18 cellular contexts compared by ENCODE assay signal in genomic region chrX:119495734-119496520, GRCh38. TPM values are rescaled to one million over a fixed set of nuclear protein-coding genes. Genes with fewer than 3 reads are reported as not detected.
DNase-seq lines count a peak whose midpoint lies in the region; ATAC-seq, FAIRE-seq and TF ChIP-seq lines count a peak whose summit lies in the region.
"Had no signal": no experiment of that assay in that cellular context is flagged by ENCODE, and none has a peak within 500 bp of the region (broad histone marks: within the 10 kb centered on the region; RNA-seq: fewer than 3 reads in every experiment).

No MANE protein-coding gene starts in this region.

- H4K20me1 ChIP-seq in PC-3 (ENCODE audit: low read length) (no peaks in the 10 kb centered on the region), keratinocyte (ENCODE audit: control insufficient read depth, extremely low read depth, insufficient read depth, low read length) (no peaks in the 10 kb centered on the region)

- no peaks in the 10 kb centered on the region for H3K27me3 Mint-ChIP-seq in activated CD4-positive, alpha-beta T cell treated with anti-CD3 and anti-CD28 coated beads, Interleukin-2, amount 10 ng/mL, durations not matched to agents 24 days and 14 days
- H3K27me3 Mint-ChIP-seq: central memory CD8-positive, alpha-beta T cell had no signal

- H3K27ac Mint-ChIP-seq in activated CD4-positive, alpha-beta T cell treated with anti-CD3 and anti-CD28 coated beads, Interleukin-2, amount 10 ng/mL, durations not matched to agents 24 days and 14 days: no peak overlapping the region

- WGBS in small intestine, 3 donors: 27 to 51% (median 45%) methylated on average over 10 of the region's 10 CpGs
- 48 to 55% (median 52%) methylated on average over 3 to 10 of the region's 10 CpGs for WGBS in spleen, 5 donors

- no peak for FAIRE-seq in keratinocyte (lab: Jason Lieb, UNC)
- FAIRE-seq in small intestine (lab: Jason Lieb, UNC): no peak
- FAIRE-seq: endometrium had no signal

- peaks cover 7% of the 10 kb centered on the region for H3K4me1 Mint-ChIP-seq in activated CD4-positive, alpha-beta T cell treated with anti-CD3 and anti-CD28 coated beads, Interleukin-2, amount 10 ng/mL, durations not matched to agents 24 days and 14 days
- H3K4me1 Mint-ChIP-seq: central memory CD8-positive, alpha-beta T cell had no signal

- no peaks in the 10 kb centered on the region for H3K9me3 ChIP-seq in PC-3 (ENCODE audit: low read length)
- no peaks in the 10 kb centered on the region for H3K9me3 ChIP-seq in keratinocyte (ENCODE audit: control insufficient read depth, low read depth, low read length)
- no peaks in the 10 kb centered on the region for H3K9me3 ChIP-seq in small intestine (ENCODE audit: control insufficient read depth, low read depth)
- H3K9me3 ChIP-seq in spleen: no peaks in the 10 kb centered on the region

- H3K9me3 Mint-ChIP-seq in activated CD4-positive, alpha-beta T cell treated with anti-CD3 and anti-CD28 coated beads, Interleukin-2, amount 10 ng/mL, durations not matched to agents 24 days and 14 days: no peaks in the 10 kb centered on the region
- H3K9me3 Mint-ChIP-seq: central memory CD8-positive, alpha-beta T cell had no signal

- H3K27me3 ChIP-seq in PC-3 (ENCODE audit: low read length) (no peaks in the 10 kb centered on the region), keratinocyte (ENCODE audit: control insufficient read depth, extremely low read depth, insufficient read depth, low read length) (no peaks in the 10 kb centered on the region), small intestine (ENCODE audit: control insufficient read depth in 2 of 2, insufficient read depth in 2 of 2, low read length in 2 of 2) (no peaks in the 10 kb centered on the region), spleen (replicated peaks in 1 of 7) (no peaks in the 10 kb centered on the region)

- H3K9me1 ChIP-seq in keratinocyte (ENCODE audit: control insufficient read depth, extremely low read depth, insufficient read depth, low read length): no peaks in the 10 kb centered on the region

- dilution Hi-C loops in keratinocyte (cut with MboI; ENCODE audit: extremely low pct_ligation_motif_present, low sequenced_read_pairs): no loop called here

- H3K4me3 ChIP-seq in PC-3 (ENCODE audit: low read length): no peak overlapping the region
- H3K4me3 ChIP-seq in keratinocyte (ENCODE audit: control insufficient read depth in 2 of 3, extremely low read depth in 1 of 3, insufficient read depth in 2 of 3, low read depth in 1 of 3, low read length in 3 of 3): no peak overlapping the region
- H3K4me3 ChIP-seq in small intestine (ENCODE audit: low read depth in 1 of 2, low read length in 2 of 2): no peak overlapping the region
- no peak overlapping the region for H3K4me3 ChIP-seq in spleen
- H3K4me3 ChIP-seq: smooth muscle cell had no signal

- no peaks in the 10 kb centered on the region for H3K9me2 ChIP-seq in PC-3 (replicated peaks; ENCODE audit: low read length)

- BruUV-seq in PC-3 (replicated peaks; lab: Mats Ljungman, UMichigan): no TSS peak

- H3K4me2 ChIP-seq in PC-3 (ENCODE audit: low read length) (no peak overlapping the region), keratinocyte (ENCODE audit: control insufficient read depth, extremely low read depth, insufficient read depth, low read depth, low read length) (no peak overlapping the region)
- H3K4me2 ChIP-seq: smooth muscle cell had no signal

- ATAC-seq in PC-3: no peak; the same call in 1 of the 2 replicates

- no peaks in the 10 kb centered on the region for H3K36me3 Mint-ChIP-seq in activated CD4-positive, alpha-beta T cell treated with anti-CD3 and anti-CD28 coated beads, Interleukin-2, amount 10 ng/mL, durations not matched to agents 24 days and 14 days (ENCODE audit: low read depth)

- no peak overlapping the region for H3K9ac ChIP-seq in PC-3 (ENCODE audit: low read length)
- H3K9ac ChIP-seq in keratinocyte (ENCODE audit: control insufficient read depth, extremely low read depth, insufficient read depth, low read length): no peak overlapping the region

- H3K27ac ChIP-seq in PC-3 (ENCODE audit: low read length) (peak overlapping the region; percentile 38), keratinocyte (ENCODE audit: control insufficient read depth, insufficient read depth, low read length) (no peak overlapping the region), small intestine (ENCODE audit: low read depth in 1 of 2, low read length in 1 of 2) (peak overlapping the region; percentile 74 to 91), spleen (no peak overlapping the region)
- H3K27ac ChIP-seq: WERI-Rb-1 had no signal

- intact Hi-C loops in activated CD4-positive, alpha-beta T cell treated with anti-CD3 and anti-CD28 coated beads, Interleukin-2, amount 10 ng/mL, durations not matched to agents 24 days and 14 days (cut with micrococcal nuclease): no loop called here
- intact Hi-C loops in PC-3 (cut with micrococcal nuclease) (no loop called here), spleen (cut with DNase I; ENCODE audit: low total_unique reads) (no loop called here)

- POLR2A ChIA-PET in PC-3 (lab: Charles Lee; ENCODE audit: unreplicated experiment): no interaction called here

- H3K79me2 ChIP-seq in PC-3 (ENCODE audit: low read length) (no peaks in the 10 kb centered on the region), keratinocyte (ENCODE audit: control insufficient read depth, insufficient read depth, low read length) (no peaks in the 10 kb centered on the region)

- H3K4me3 Mint-ChIP-seq in activated CD4-positive, alpha-beta T cell treated with anti-CD3 and anti-CD28 coated beads, Interleukin-2, amount 10 ng/mL, durations not matched to agents 24 days and 14 days: no peak overlapping the region
- H3K4me3 Mint-ChIP-seq: central memory CD8-positive, alpha-beta T cell had no signal

- H3K4me1 ChIP-seq in PC-3 (ENCODE audit: insufficient read depth, low read length): peaks cover 25% of the 10 kb centered on the region
- peaks cover 25% of the 10 kb centered on the region for H3K4me1 ChIP-seq in keratinocyte (ENCODE audit: control insufficient read depth, extremely low read depth, insufficient read depth, low read length)
- H3K4me1 ChIP-seq in small intestine (ENCODE audit: control insufficient read depth in 2 of 2, insufficient read depth in 1 of 2, low read depth in 1 of 2, low read length in 1 of 2): peaks cover 0 to 2% of the 10 kb centered on the region in 2 donors
- H3K4me1 ChIP-seq in spleen: peaks cover 0 to 10% (median 0%) of the 10 kb centered on the region in 6 donors

- H2AFZ ChIP-seq in PC-3 (ENCODE audit: low read length) (no peak overlapping the region), keratinocyte (ENCODE audit: control insufficient read depth, low read length) (peak overlapping the region; percentile 23)

- H3K36me3 ChIP-seq in PC-3 (ENCODE audit: low read depth, low read length): no peaks in the 10 kb centered on the region
- no peaks in the 10 kb centered on the region for H3K36me3 ChIP-seq in keratinocyte (ENCODE audit: control insufficient read depth in 2 of 2, extremely low read depth in 1 of 2, insufficient read depth in 2 of 2, low read length in 2 of 2)
- no peaks in the 10 kb centered on the region for H3K36me3 ChIP-seq in small intestine (ENCODE audit: control insufficient read depth in 2 of 2, insufficient read depth in 2 of 2, low read length in 2 of 2)
- no peaks in the 10 kb centered on the region for H3K36me3 ChIP-seq in spleen
- H3K36me3 ChIP-seq: WERI-Rb-1 had no signal

- TF ChIP-seq CTCF in PC-3 (conservative IDR thresholded peaks at IDR 0.05; ENCODE audit: low read depth, low read length) (no peak), keratinocyte (optimal IDR thresholded peaks at IDR 0.05 in 1 of 3, IDR thresholded peaks at IDR 0.05 in 1 of 3, conservative IDR thresholded peaks at IDR 0.05 in 1 of 3; ENCODE audit: extremely low read depth in 1 of 3, insufficient read depth in 2 of 3, low read length in 3 of 3) (no peak), spleen (IDR thresholded peaks at IDR 0.05 in 8 of 11, conservative IDR thresholded peaks at IDR 0.05 in 3 of 11) (no peak)

- TF ChIP-seq POLR2A in spleen (IDR thresholded peaks at IDR 0.05): no peak

- DNase-seq in activated CD4-positive, alpha-beta T cell treated with anti-CD3 and anti-CD28 coated beads, Interleukin-2, amount 10 ng/mL, durations not matched to agents 24 days and 14 days: peak; percentile 54
- DNase-seq in activated CD4-positive, alpha-beta T cell treated with anti-CD3 and anti-CD28 coated beads for 4 hours: no peak
- DNase-seq in PC-3: no peak
- DNase-seq in keratinocyte (ENCODE audit: low read depth, low spot score): no peak
- DNase-seq in small intestine: peak; percentile 35
- no peak for DNase-seq in kidney tubule cell (ENCODE audit: low spot score)
- DNase-seq in spleen: no peak
- no peak for DNase-seq in COR-L47 (lab: John Stamatoyannopoulos, UW)
- DNase-seq: 8988T, GDM1, NCI-H187 treated with DMSO at 0.1 percent for 48 hours, NCI-H510A treated with DMSO at 0.1 percent for 48 hours, occipital lobe, SW 1271, WERI-Rb-1 had no signal

- H3F3A ChIP-seq in PC-3 (ENCODE audit: low read length, unreplicated experiment): no peaks in the 10 kb centered on the region

- CTCF ChIA-PET in PC-3 (lab: Charles Lee): interaction anchor here (0.6 kb wide), 1 partner anchor 21 kb away, joined by 17 read pairs; no protein-coding TSS in a partner anchor

RNA-seq across cellular contexts. Expression of gene SLC25A5, which starts 27.7 kb away (rescaled TPM):
- total RNA-seq in activated CD4-positive, alpha-beta T cell treated with anti-CD3 and anti-CD28 coated beads, Interleukin-2, amount 10 ng/mL, durations not matched to agents 24 days and 14 days: 532 and 544 TPM in 2 replicates
- 410 and 544 TPM in 2 replicates for total RNA-seq in PC-3 (2014; rRNA removed)
- polyA plus RNA-seq in keratinocyte: 310 to 608 TPM (median 447 TPM) in 3 replicates
- polyA plus RNA-seq in keratinocyte (2011; ENCODE audit: low read depth): 196 TPM
- polyA plus RNA-seq in keratinocyte (2011; cell fraction: cytosol; rRNA removed): 469 and 483 TPM in 2 replicates
- polyA plus RNA-seq in keratinocyte (2011; cell fraction: nucleus; rRNA removed): 181 and 209 TPM in 2 replicates
- 459 and 665 TPM in 2 replicates for polyA plus RNA-seq in keratinocyte (2012; ENCODE audit: low replicate concordance)
- 301 to 438 TPM (median 391 TPM) in 3 replicates for polyA minus RNA-seq in keratinocyte
- 232 TPM for polyA minus RNA-seq in keratinocyte (2011; cell fraction: cytosol; rRNA and poly(A)+ RNA removed)
- polyA minus RNA-seq in keratinocyte (2011; cell fraction: nucleus; rRNA and poly(A)+ RNA removed): 51.5 and 57.2 TPM in 2 replicates
- 1,000 to 10,000 TPM in 2 of 3 donors, 100 to 1,000 TPM in 1; 850 to 1,883 (median 1,700) TPM for polyA plus RNA-seq in small intestine
- 100 to 1,000 TPM; 204 to 256 (median 238) TPM for total RNA-seq in spleen
- polyA plus RNA-seq in spleen: 100 to 1,000 TPM; 146 to 244 (median 226) TPM

Comparison
In these comparisons a context has a peak if more than half of its experiments do, and no peak if none do; other contexts are left out.
1. DNase-seq: peak in activated CD4-positive, alpha-beta T cell treated with anti-CD3 and anti-CD28 coated beads, Interleukin-2, amount 10 ng/mL, durations not matched to agents 24 days and 14 days (single experiment) and small intestine (single experiment); none in activated CD4-positive, alpha-beta T cell treated with anti-CD3 and anti-CD28 coated beads for 4 hours (0 of 2), PC-3 (single experiment), keratinocyte (single experiment), kidney tubule cell (single experiment), spleen (single experiment) and COR-L47 (single experiment).
2. H3K27ac ChIP-seq: peak in PC-3 (single experiment) and small intestine (2 of 2); none in keratinocyte (single experiment) and spleen (0 of 8).